ENCODE assay signal across 12 cellular contexts in genomic region chr3:119310052-119310451, GRCh38. TPM values are rescaled to one million over a fixed set of nuclear protein-coding genes. Genes with fewer than 3 reads are reported as not detected.
DNase-seq lines count a peak whose midpoint lies in the region; ATAC-seq and TF ChIP-seq lines count a peak whose summit lies in the region.
"Had no signal": no experiment of that assay in that cellular context is flagged by ENCODE, and none has a peak within 500 bp of the region (broad histone marks: within the 10 kb centered on the region; RNA-seq: fewer than 3 reads in every experiment).

No MANE protein-coding gene starts in this region.

- no peaks in the 10 kb centered on the region for H3K36me3 Mint-ChIP-seq in endodermal cell (ENCODE audit: low read depth)

- H2AFZ ChIP-seq in PC-3 (ENCODE audit: low read length): no peak overlapping the region

- H3K9me3 ChIP-seq in PC-3 (ENCODE audit: low read length) (no peaks in the 10 kb centered on the region), endodermal cell (ENCODE audit: control insufficient read depth, low read length) (peaks cover 7% of the 10 kb centered on the region), mesodermal cell (ENCODE audit: control insufficient read depth, low read length) (peaks cover 3% of the 10 kb centered on the region)

- H3K9me3 Mint-ChIP-seq in endodermal cell: peaks cover 6% of the 10 kb centered on the region
- H3K9me3 Mint-ChIP-seq: activated T-helper 2 cell treated with anti-CD3 and anti-CD28 coated beads, Interferon-gamma antibody, Interleukin-2, Interleukin-4, amounts not matched to agents 10 μg/mL and 5 μg/mL and 100 μg/mL, durations not matched to agents 14 hours and 24 hours and 36 hours; CD4-positive, alpha-beta memory T cell; IgD-negative memory B cell had no signal

- DNase-seq in BJ (ENCODE audit: low read depth) (peak; percentile 88), PC-3 (peak; percentile 81), endodermal cell (peak; percentile 61), middle frontal gyrus (ENCODE audit: extremely low spot score, low spot score) (no peak), NCI-H2227 (lab: John Stamatoyannopoulos, UW; ENCODE audit: unreplicated experiment) (no peak), NCI-H128 (lab: John Stamatoyannopoulos, UW; ENCODE audit: unreplicated experiment) (no peak)
- DNase-seq: CD4-positive, alpha-beta memory T cell; NCI-H510A had no signal

- peaks cover 2% of the 10 kb centered on the region; the same call in 1 of the 2 replicates for H3K36me3 ChIP-seq in BJ (ENCODE audit: control insufficient read depth, insufficient read depth, low read length)
- H3K36me3 ChIP-seq in PC-3 (ENCODE audit: low read depth, low read length): no peaks in the 10 kb centered on the region
- H3K36me3 ChIP-seq in endodermal cell (ENCODE audit: control insufficient read depth, insufficient read depth, low read length): no peaks in the 10 kb centered on the region
- peaks cover 26% of the 10 kb centered on the region for H3K36me3 ChIP-seq in mesodermal cell (ENCODE audit: control insufficient read depth, insufficient read depth, low read length)

- peak overlapping the region; percentile 77 for H3K27ac ChIP-seq in PC-3 (ENCODE audit: low read length)
- no peak overlapping the region for H3K27ac ChIP-seq in endodermal cell (ENCODE audit: low read depth, low read length)
- H3K27ac ChIP-seq in mesodermal cell (ENCODE audit: low read depth, low read length, severe bottlenecking): peak overlapping the region; percentile 52

- H3K4me3 Mint-ChIP-seq in endodermal cell: no peak overlapping the region
- H3K4me3 Mint-ChIP-seq: CD4-positive, alpha-beta memory T cell; IgD-negative memory B cell had no signal

- no peaks in the 10 kb centered on the region for H4K20me1 ChIP-seq in PC-3 (ENCODE audit: low read length)

- WGBS in endodermal cell (ENCODE audit: insufficient coverage in 1 of 2, insufficient read length in 1 of 2), 2 experiments: 63 to 65% methylated on average over 2 to 3 of the region's 3 CpGs
- 81% methylated on average over 3 of the region's 3 CpGs; no CpG with 5 or more reads in 1 of the 2 experiments for WGBS in mesodermal cell (ENCODE audit: insufficient coverage in 2 of 2), 2 experiments

- H3K27me3 ChIP-seq in BJ (ENCODE audit: control insufficient read depth, insufficient read depth, low read length): no peaks in the 10 kb centered on the region
- H3K27me3 ChIP-seq in PC-3 (ENCODE audit: low read length): no peaks in the 10 kb centered on the region
- H3K27me3 ChIP-seq in endodermal cell (ENCODE audit: control insufficient read depth, insufficient read depth, low read length, poor library complexity, severe bottlenecking): peaks cover 13% of the 10 kb centered on the region

- POLR2A ChIA-PET in BJ (lab: Charles Lee): interaction anchor here (0.6 kb wide), 1 partner anchor 70 kb away, joined by 7 read pairs; no protein-coding TSS in a partner anchor
- POLR2A ChIA-PET in PC-3 (lab: Charles Lee; ENCODE audit: unreplicated experiment): no interaction called here

- TF ChIP-seq CTCF in BJ (IDR thresholded peaks at IDR 0.05; ENCODE audit: insufficient read depth, low read depth, low read length): no peak
- no peak for TF ChIP-seq CTCF in PC-3 (conservative IDR thresholded peaks at IDR 0.05; ENCODE audit: low read depth, low read length)
- no peak for TF ChIP-seq CTCF in endodermal cell (conservative IDR thresholded peaks at IDR 0.05)

- ATAC-seq in PC-3 (peak; percentile 27), HG03045 (IDR thresholded peaks at IDR 0.05; ENCODE audit: unreplicated experiment) (no peak)

- no peaks in the 10 kb centered on the region for H3K9me2 ChIP-seq in PC-3 (replicated peaks; ENCODE audit: low read length)

- H3K27ac Mint-ChIP-seq in endodermal cell: peak overlapping the region; percentile 88
- H3K27ac Mint-ChIP-seq: activated T-helper 2 cell treated with anti-CD3 and anti-CD28 coated beads, Interferon-gamma antibody, Interleukin-2, Interleukin-4, amounts not matched to agents 10 μg/mL and 5 μg/mL and 100 μg/mL, durations not matched to agents 14 hours and 24 hours and 36 hours; IgD-negative memory B cell had no signal

- H3K4me3 ChIP-seq in BJ (ENCODE audit: low read depth, low read length) (no peak overlapping the region), PC-3 (ENCODE audit: low read length) (no peak overlapping the region), endodermal cell (ENCODE audit: low read length) (peak overlapping the region; percentile 59), mesodermal cell (ENCODE audit: extremely low read depth, insufficient read depth, low read length, poor library complexity, severe bottlenecking) (no peak overlapping the region)

- no peaks in the 10 kb centered on the region for H3F3A ChIP-seq in PC-3 (ENCODE audit: low read length, unreplicated experiment)

- intact Hi-C loops in PC-3 (cut with micrococcal nuclease): no loop called here

- no TSS peak for BruUV-seq in PC-3 (replicated peaks; lab: Mats Ljungman, UMichigan)

- no peak overlapping the region for H3K9ac ChIP-seq in PC-3 (ENCODE audit: low read length)
- no peak overlapping the region for H3K9ac ChIP-seq in endodermal cell (ENCODE audit: extremely low read depth, low read length, poor library complexity, severe bottlenecking)

- peaks cover 35% of the 10 kb centered on the region for H3K4me1 Mint-ChIP-seq in endodermal cell

- CTCF ChIA-PET in BJ (lab: Yijun Ruan, JAX) (interaction anchor here (1.1 kb wide), 1 partner anchor 68 kb away, joined by 3 read pairs; no protein-coding TSS in a partner anchor), PC-3 (lab: Charles Lee) (no interaction called here)

- peaks cover 17% of the 10 kb centered on the region for H3K79me2 ChIP-seq in PC-3 (ENCODE audit: low read length)

- peaks cover 32% of the 10 kb centered on the region for H3K4me1 ChIP-seq in PC-3 (ENCODE audit: insufficient read depth, low read length)
- H3K4me1 ChIP-seq in endodermal cell (ENCODE audit: control insufficient read depth, insufficient read depth, low read length): peaks cover 23% of the 10 kb centered on the region
- H3K4me1 ChIP-seq in mesodermal cell (ENCODE audit: control insufficient read depth, insufficient read depth, low read length, poor library complexity, severe bottlenecking): peaks cover 32% of the 10 kb centered on the region

- H3K27me3 Mint-ChIP-seq in endodermal cell (ENCODE audit: insufficient read depth): no peaks in the 10 kb centered on the region
- H3K27me3 Mint-ChIP-seq: CD4-positive, alpha-beta memory T cell; IgD-negative memory B cell had no signal

- H3K4me2 ChIP-seq in PC-3 (ENCODE audit: low read length): 0 out of 2 replicates have a peak overlapping the region, but pooled peaks have one; percentile 9

RNA-seq across cellular contexts. Expression of gene ARHGAP31, which starts 15.9 kb away (rescaled TPM):
- polyA plus RNA-seq in BJ (2011; rRNA removed): 18.9 and 19.4 TPM in 2 replicates
- 22.3 and 28.4 TPM in 2 replicates for polyA minus RNA-seq in BJ (2011; rRNA and poly(A)+ RNA removed)
- total RNA-seq in PC-3 (2014; rRNA removed) (7.5 and 7.8 TPM in 2 replicates), endodermal cell (1 to 10 TPM; 2.2 to 2.3 TPM)
- 1.5 TPM for polyA plus RNA-seq in endodermal cell (2013, experiment 1 of 2)
- 3.0 TPM for polyA plus RNA-seq in endodermal cell (2013, experiment 2 of 2)
- 12.3 TPM for polyA plus RNA-seq in mesodermal cell (2013, experiment 1 of 2)
- polyA plus RNA-seq in mesodermal cell (2013, experiment 2 of 2): 10.1 TPM

Comparison
In these comparisons a context has a peak if more than half of its experiments do, and no peak if none do; other contexts are left out.
1. DNase-seq: peak in BJ (single experiment), PC-3 (single experiment) and endodermal cell (single experiment); none in middle frontal gyrus (single experiment), NCI-H2227 (single experiment) and NCI-H128 (single experiment).